Comparison of ENCODE assay signal across 10 cellular contexts in the genomic region with DNA sequence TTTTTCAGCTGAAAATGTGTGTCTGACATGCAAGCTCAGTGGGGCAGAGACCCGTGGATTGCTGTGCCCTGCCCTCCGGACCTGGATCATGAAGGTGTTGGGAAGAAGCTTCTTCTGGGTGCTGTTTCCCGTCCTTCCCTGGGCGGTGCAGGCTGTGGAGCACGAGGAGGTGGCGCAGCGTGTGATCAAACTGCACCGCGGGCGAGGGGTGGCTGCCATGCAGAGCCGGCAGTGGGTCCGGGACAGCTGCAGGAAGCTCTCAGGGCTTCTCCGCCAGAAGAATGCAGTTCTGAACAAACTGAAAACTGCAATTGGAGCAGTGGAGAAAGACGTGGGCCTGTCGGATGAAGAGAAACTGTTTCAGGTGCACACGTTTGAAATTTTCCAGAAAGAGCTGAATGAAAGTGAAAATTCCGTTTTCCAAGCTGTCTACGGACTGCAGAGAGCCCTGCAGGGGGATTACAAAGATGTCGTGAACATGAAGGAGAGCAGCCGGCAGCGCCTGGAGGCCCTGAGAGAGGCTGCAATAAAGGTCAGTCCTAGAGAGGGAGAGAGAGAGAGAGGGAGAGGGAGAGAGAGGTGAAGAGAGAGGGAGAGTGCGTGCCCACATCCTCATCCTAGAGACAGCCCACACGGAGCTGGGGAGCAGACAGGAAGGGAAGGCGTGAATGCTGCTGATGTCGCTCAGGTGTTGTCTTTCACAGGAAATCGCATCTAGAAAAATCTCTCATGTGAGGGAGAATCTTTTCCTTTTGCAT. TPM values are rescaled to one million over a fixed set of nuclear protein-coding genes. Genes with fewer than 3 reads are reported as not detected.
DNase-seq lines count a peak whose midpoint lies in the region; TF ChIP-seq lines count a peak whose summit lies in the region.
"Had no signal": no experiment of that assay in that cellular context is flagged by ENCODE, and none has a peak within 500 bp of the region (broad histone marks: within the 10 kb centered on the region; RNA-seq: fewer than 3 reads in every experiment).

No MANE protein-coding gene starts in this region.

- H3K9me3 Mint-ChIP-seq in nephron progenitor cell, result no peaks in the 10 kb centered on the region

- no peaks in the 10 kb centered on the region for H3K27me3 ChIP-seq in MG63
- H3K27me3 ChIP-seq: gastrocnemius medialis, pancreas had no signal

- peak; percentile 69 for DNase-seq in COLO668 (lab: John Stamatoyannopoulos, UW; ENCODE audit: unreplicated experiment)
- peak; percentile 24 for DNase-seq in KBM-7
- peak; percentile 35 for DNase-seq in epithelial cell of esophagus (ENCODE audit: low read depth)
- DNase-seq in nephron progenitor cell, result peak; percentile 43
- no peak for DNase-seq in effector CD8-positive, alpha-beta T cell (lab: John Stamatoyannopoulos, UW)
- DNase-seq in NCI-H128 (lab: John Stamatoyannopoulos, UW; ENCODE audit: unreplicated experiment), result no peak
- DNase-seq in MG63, result no peak
- DNase-seq in NCI-H82 treated with DMSO at 0.1 percent for 48 hours (lab: John Stamatoyannopoulos, UW; ENCODE audit: unreplicated experiment), result no peak
- DNase-seq: gastrocnemius medialis, pancreas had no signal

- peak overlapping the region; percentile 17 for H3K27ac Mint-ChIP-seq in nephron progenitor cell

- H3K4me3 Mint-ChIP-seq in nephron progenitor cell, result peak overlapping the region; percentile 66

- H3K36me3 ChIP-seq in MG63, result peaks cover 71% of the 10 kb centered on the region

- H3K9me3 ChIP-seq in MG63, result no peaks in the 10 kb centered on the region
- H3K9me3 ChIP-seq: gastrocnemius medialis, pancreas had no signal

- TF ChIP-seq CTCF in epithelial cell of esophagus (IDR thresholded peaks at IDR 0.05; ENCODE audit: insufficient read depth, low read depth, low read length, missing control alignments) (no peak), nephron progenitor cell (IDR thresholded peaks at IDR 0.05) (no peak)

- peaks cover 36% of the 10 kb centered on the region for H3K36me3 Mint-ChIP-seq in nephron progenitor cell (ENCODE audit: low read depth)

- H3K4me3 ChIP-seq in epithelial cell of esophagus (ENCODE audit: low read length) (peak overlapping the region; percentile 4), MG63 (no peak overlapping the region)
- H3K4me3 ChIP-seq: gastrocnemius medialis had no signal

- in situ Hi-C loops in KBM-7 (cut with MboI; ENCODE audit: low pct_unique_long_range_greater_than_20kb, low sequenced_read_pairs), result no loop called here

- no peaks in the 10 kb centered on the region for H3K27me3 Mint-ChIP-seq in nephron progenitor cell (ENCODE audit: low read depth, poor library complexity)

- H3K4me1 Mint-ChIP-seq in nephron progenitor cell, result peaks cover 51% of the 10 kb centered on the region

RNA-seq across cellular contexts. Expression of a gene that starts 5.2 kb away (rescaled TPM):
- total RNA-seq in MG63 (2014; rRNA removed; shearing (Covaris generic); ENCODE audit: low replicate concordance), result 6.0 and 6.8 TPM in 2 replicates

RNA-seq across cellular contexts. Expression of a gene that starts 42.4 kb away (rescaled TPM):
- 0.96 and 2.8 TPM in 2 replicates for total RNA-seq in MG63 (2014; rRNA removed; shearing (Covaris generic); ENCODE audit: low replicate concordance)

Comparison
In these comparisons a context has a peak if more than half of its experiments do, and no peak if none do; other contexts are left out.
1. DNase-seq: peak in COLO668 (single experiment), KBM-7 (single experiment), epithelial cell of esophagus (single experiment) and nephron progenitor cell (single experiment); none in effector CD8-positive, alpha-beta T cell (single experiment), NCI-H128 (single experiment), MG63 (single experiment) and NCI-H82 treated with DMSO at 0.1 percent for 48 hours (single experiment).